19 cellular contexts compared by ENCODE assay signal in genomic region chr14:81551471-81551870, GRCh38. TPM values are rescaled to one million over a fixed set of nuclear protein-coding genes. Genes with fewer than 3 reads are reported as not detected.
DNase-seq lines count a peak whose midpoint lies in the region; ATAC-seq, FAIRE-seq and TF ChIP-seq lines count a peak whose summit lies in the region.
"Had no signal": no experiment of that assay in that cellular context is flagged by ENCODE, and none has a peak within 500 bp of the region (broad histone marks: within the 10 kb centered on the region; RNA-seq: fewer than 3 reads in every experiment).

No MANE protein-coding gene starts in this region.

- no peak overlapping the region for H3K27ac Mint-ChIP-seq in MCF 10A (ENCODE audit: low read depth, unreplicated experiment)
- no peak overlapping the region for H3K27ac Mint-ChIP-seq in endodermal cell
- no peak overlapping the region for H3K27ac Mint-ChIP-seq in Caco-2 (ENCODE audit: unreplicated experiment)
- H3K27ac Mint-ChIP-seq: CD4-positive, alpha-beta memory T cell; GM23338; H9 had no signal

- H3K27me3 Mint-ChIP-seq in MCF 10A (ENCODE audit: insufficient read depth, unreplicated experiment), result no peaks in the 10 kb centered on the region
- H3K27me3 Mint-ChIP-seq in endodermal cell (ENCODE audit: insufficient read depth), result no peaks in the 10 kb centered on the region
- no peaks in the 10 kb centered on the region for H3K27me3 Mint-ChIP-seq in Caco-2 (ENCODE audit: insufficient read depth, unreplicated experiment)
- H3K27me3 Mint-ChIP-seq: CD4-positive, alpha-beta memory T cell had no signal

- intact Hi-C loops in MCF 10A (cut with micrococcal nuclease) (no loop called here), breast epithelium (cut with DNase I; ENCODE audit: low total_unique reads) (no loop called here), kidney (cut with DNase I) (no loop called here), Caco-2 (cut with micrococcal nuclease; ENCODE audit: unreplicated experiment) (no loop called here)

- H3K27me3 ChIP-seq in breast epithelium (no peaks in the 10 kb centered on the region), bronchial epithelial cell (ENCODE audit: control insufficient read depth, insufficient read depth, low read length) (no peaks in the 10 kb centered on the region), foreskin keratinocyte (no peaks in the 10 kb centered on the region), endodermal cell (ENCODE audit: control insufficient read depth, insufficient read depth, low read length, poor library complexity, severe bottlenecking) (no peaks in the 10 kb centered on the region), Caco-2 (replicated peaks; ENCODE audit: control insufficient read depth, insufficient read depth, low read length) (no peaks in the 10 kb centered on the region)

- no peaks in the 10 kb centered on the region for H3K9me3 Mint-ChIP-seq in MCF 10A (ENCODE audit: unreplicated experiment)
- H3K9me3 Mint-ChIP-seq in endodermal cell, result peaks cover 7% of the 10 kb centered on the region
- H3K9me3 Mint-ChIP-seq in Caco-2 (ENCODE audit: unreplicated experiment), result no peaks in the 10 kb centered on the region
- H3K9me3 Mint-ChIP-seq: GM23338, H9 had no signal

- peak; percentile 49 for ATAC-seq in foreskin keratinocyte
- ATAC-seq: GM23338, HCT116 had no signal

- H3K4me3 ChIP-seq in breast epithelium, result no peak overlapping the region
- H3K4me3 ChIP-seq in bronchial epithelial cell (ENCODE audit: low read depth, low read length), result no peak overlapping the region
- no peak overlapping the region for H3K4me3 ChIP-seq in kidney (ENCODE audit: low read length in 2 of 2)
- no peak overlapping the region for H3K4me3 ChIP-seq in endodermal cell (ENCODE audit: low read length)
- no peak overlapping the region for H3K4me3 ChIP-seq in Caco-2 (ENCODE audit: low read depth, low read length)
- H3K4me3 ChIP-seq: GM23338 had no signal

- TF ChIP-seq CTCF in MCF 10A (IDR thresholded peaks at IDR 0.05; ENCODE audit: unreplicated experiment) (no peak), breast epithelium (IDR thresholded peaks at IDR 0.05) (no peak), bronchial epithelial cell (IDR thresholded peaks at IDR 0.05; ENCODE audit: insufficient read depth, low read length, severe bottlenecking) (no peak), foreskin keratinocyte (conservative IDR thresholded peaks at IDR 0.05) (no peak), kidney (IDR thresholded peaks at IDR 0.05; ENCODE audit: borderline replicate concordance, extremely low read depth, insufficient read depth) (no peak), endodermal cell (conservative IDR thresholded peaks at IDR 0.05) (no peak), Caco-2 (IDR thresholded peaks at IDR 0.05; ENCODE audit: insufficient read depth in 1 of 2, low read depth in 1 of 2, low read length in 1 of 2, severe bottlenecking in 1 of 2, unreplicated experiment in 1 of 2) (no peak)

- POLR2A ChIA-PET in MCF 10A (lab: Yijun Ruan, JAX) (interaction anchor here (0.7 to 1.3 kb wide), 2 partner anchors 17 to 18 kb away, joined by 3 to 6 read pairs; partner anchors contain the start of gene SEL1L), Caco-2 (lab: Charles Lee) (no interaction called here)

- H3K4me1 ChIP-seq in breast epithelium, result no peaks in the 10 kb centered on the region
- H3K4me1 ChIP-seq in foreskin keratinocyte, result peaks cover 13% of the 10 kb centered on the region
- no peaks in the 10 kb centered on the region for H3K4me1 ChIP-seq in kidney (ENCODE audit: control insufficient read depth in 1 of 2, insufficient read depth in 1 of 2, low read depth in 1 of 2, low read length in 2 of 2)
- H3K4me1 ChIP-seq in endodermal cell (ENCODE audit: control insufficient read depth, insufficient read depth, low read length), result no peaks in the 10 kb centered on the region
- no peaks in the 10 kb centered on the region for H3K4me1 ChIP-seq in Caco-2

- CTCF ChIA-PET in MCF 10A (lab: Yijun Ruan, JAX) (no interaction called here), Caco-2 (lab: Charles Lee) (no interaction called here)

- no peaks in the 10 kb centered on the region for H3K36me3 ChIP-seq in breast epithelium
- H3K36me3 ChIP-seq in bronchial epithelial cell (ENCODE audit: control insufficient read depth, insufficient read depth, low read length), result no peaks in the 10 kb centered on the region
- H3K36me3 ChIP-seq in kidney (ENCODE audit: control insufficient read depth in 1 of 2, insufficient read depth in 2 of 2, low read length in 2 of 2), result no peaks in the 10 kb centered on the region
- H3K36me3 ChIP-seq in endodermal cell (ENCODE audit: control insufficient read depth, insufficient read depth, low read length), result no peaks in the 10 kb centered on the region
- H3K36me3 ChIP-seq in Caco-2 (ENCODE audit: control insufficient read depth, insufficient read depth, low read length), result no peaks in the 10 kb centered on the region

- TF ChIP-seq POLR2A in breast epithelium (IDR thresholded peaks at IDR 0.05), result no peak

- H3K36me3 Mint-ChIP-seq in MCF 10A (ENCODE audit: insufficient read depth, unreplicated experiment) (no peaks in the 10 kb centered on the region), endodermal cell (ENCODE audit: low read depth) (no peaks in the 10 kb centered on the region), Caco-2 (ENCODE audit: insufficient read depth, unreplicated experiment) (no peaks in the 10 kb centered on the region)
- H3K36me3 Mint-ChIP-seq: CD4-positive, alpha-beta memory T cell had no signal

- BruUV-seq in MCF 10A (replicated peaks; lab: Mats Ljungman, UMichigan) (no TSS peak), Caco-2 (replicated peaks; lab: Mats Ljungman, UMichigan) (no TSS peak)

- H3K27ac ChIP-seq in breast epithelium (no peak overlapping the region), foreskin keratinocyte (no peak overlapping the region), kidney (ENCODE audit: low read depth in 2 of 2, low read length in 2 of 2) (no peak overlapping the region), endodermal cell (ENCODE audit: low read depth, low read length) (no peak overlapping the region)

- DNase-seq in MCF 10A (ENCODE audit: unreplicated experiment) (peak; percentile 36), breast epithelium (ENCODE audit: low spot score in 2 of 2) (no peak), bronchial epithelial cell (ENCODE audit: low read depth) (peak; percentile 73), foreskin keratinocyte (peak; percentile 36 to 58), kidney (no peak), endodermal cell (no peak), Caco-2 (no peak)
- DNase-seq in activated CD4-positive, alpha-beta T cell treated with anti-CD3 and anti-CD28 coated beads for 4 hours, result no peak
- DNase-seq: 8988T; C1 segment of cervical spinal cord; CD4-positive, alpha-beta memory T cell; COR-L47; DMS153; GF-D8; H9 had no signal

- FAIRE-seq in bronchial epithelial cell (lab: Jason Lieb, UNC), result no peak
- peak; percentile 89 for FAIRE-seq in kidney (lab: Jason Lieb, UNC)
- FAIRE-seq: GM12891, GM18507 had no signal

- H3K4me3 Mint-ChIP-seq in MCF 10A (ENCODE audit: unreplicated experiment), result no peak overlapping the region
- H3K4me3 Mint-ChIP-seq in endodermal cell, result no peak overlapping the region
- no peak overlapping the region for H3K4me3 Mint-ChIP-seq in Caco-2 (ENCODE audit: unreplicated experiment)
- H3K4me3 Mint-ChIP-seq: CD4-positive, alpha-beta memory T cell; GM23338; H9 had no signal

- no peaks in the 10 kb centered on the region for H3K4me1 Mint-ChIP-seq in MCF 10A (ENCODE audit: insufficient read depth, unreplicated experiment)
- H3K4me1 Mint-ChIP-seq in endodermal cell, result no peaks in the 10 kb centered on the region
- no peaks in the 10 kb centered on the region for H3K4me1 Mint-ChIP-seq in Caco-2 (ENCODE audit: low read depth, unreplicated experiment)
- H3K4me1 Mint-ChIP-seq: GM23338, H9 had no signal

- H3K9ac ChIP-seq in kidney (ENCODE audit: low read length in 2 of 2), result no peak overlapping the region
- no peak overlapping the region for H3K9ac ChIP-seq in endodermal cell (ENCODE audit: extremely low read depth, low read length, poor library complexity, severe bottlenecking)

- H3K9me3 ChIP-seq in breast epithelium, result no peaks in the 10 kb centered on the region
- no peaks in the 10 kb centered on the region for H3K9me3 ChIP-seq in kidney (ENCODE audit: control insufficient read depth in 1 of 2, low read length in 2 of 2)
- no peaks in the 10 kb centered on the region for H3K9me3 ChIP-seq in endodermal cell (ENCODE audit: control insufficient read depth, low read length)
- H3K9me3 ChIP-seq in Caco-2, result no peaks in the 10 kb centered on the region

- 87 to 100% methylated on average over 1 to 2 of the region's 3 CpGs for WGBS in endodermal cell (ENCODE audit: insufficient coverage in 1 of 2, insufficient read length in 1 of 2), 2 experiments

RNA-seq across cellular contexts. Expression of gene SEL1L, which starts 17.8 kb away (rescaled TPM):
- total RNA-seq in MCF 10A (2022) (152 and 190 TPM in 2 replicates), breast epithelium (10 to 100 TPM; 53.7 to 84.3 (median 65.9) TPM), bronchial epithelial cell (125 and 128 TPM in 2 replicates), foreskin keratinocyte (26.2 and 34.7 TPM in 2 replicates), kidney (115 TPM), endodermal cell (10 to 100 TPM; 62.9 to 64.0 TPM), Caco-2 (2022) (103 and 116 TPM in 2 replicates)
- polyA plus RNA-seq in foreskin keratinocyte (5.6 TPM in 2 replicates), kidney (ENCODE audit: insufficient read depth, low read depth, low replicate concordance) (18.9 TPM)
- 28.6 TPM for polyA plus RNA-seq in endodermal cell (2013, experiment 1 of 2)
- 28.2 TPM for polyA plus RNA-seq in endodermal cell (2013, experiment 2 of 2)

Comparison
In these comparisons a context has a peak if more than half of its experiments do, and no peak if none do; other contexts are left out.
1. DNase-seq: peak in MCF 10A (single experiment), bronchial epithelial cell (single experiment) and foreskin keratinocyte (2 of 2); none in breast epithelium (0 of 2), kidney (single experiment), endodermal cell (single experiment), activated CD4-positive, alpha-beta T cell treated with anti-CD3 and anti-CD28 coated beads for 4 hours (0 of 2) and Caco-2 (0 of 2).